In the genomic region with DNA sequence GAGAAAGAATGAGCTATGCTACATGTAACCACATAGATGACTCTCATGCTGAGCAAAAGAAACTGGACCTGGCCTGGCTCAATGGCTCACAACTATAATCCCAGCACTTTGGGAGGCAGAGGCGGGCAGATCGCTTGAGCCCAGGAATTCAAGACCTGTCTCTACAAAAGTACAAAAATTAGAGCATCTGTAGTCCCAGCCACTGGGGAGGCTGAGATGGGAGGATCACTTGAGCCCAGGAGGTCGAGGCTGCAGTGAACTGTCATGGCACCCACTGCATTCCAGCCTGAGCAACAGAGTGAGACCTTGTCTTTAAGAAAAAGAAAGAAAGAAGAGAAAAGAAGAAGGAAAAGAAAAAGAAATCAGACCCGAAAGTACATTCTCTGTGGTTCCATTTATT, we compare ENCODE assay signal across 1 cellular context.
TF ChIP-seq lines count a peak whose summit lies in the region.

No MANE protein-coding gene starts in this region.

TF ChIP-seq in neural cell, 6 proteins besides CTCF, POLR2A, EP300 and RAD21 (continued from another document):
- TF ChIP-seq, protein P1, sequence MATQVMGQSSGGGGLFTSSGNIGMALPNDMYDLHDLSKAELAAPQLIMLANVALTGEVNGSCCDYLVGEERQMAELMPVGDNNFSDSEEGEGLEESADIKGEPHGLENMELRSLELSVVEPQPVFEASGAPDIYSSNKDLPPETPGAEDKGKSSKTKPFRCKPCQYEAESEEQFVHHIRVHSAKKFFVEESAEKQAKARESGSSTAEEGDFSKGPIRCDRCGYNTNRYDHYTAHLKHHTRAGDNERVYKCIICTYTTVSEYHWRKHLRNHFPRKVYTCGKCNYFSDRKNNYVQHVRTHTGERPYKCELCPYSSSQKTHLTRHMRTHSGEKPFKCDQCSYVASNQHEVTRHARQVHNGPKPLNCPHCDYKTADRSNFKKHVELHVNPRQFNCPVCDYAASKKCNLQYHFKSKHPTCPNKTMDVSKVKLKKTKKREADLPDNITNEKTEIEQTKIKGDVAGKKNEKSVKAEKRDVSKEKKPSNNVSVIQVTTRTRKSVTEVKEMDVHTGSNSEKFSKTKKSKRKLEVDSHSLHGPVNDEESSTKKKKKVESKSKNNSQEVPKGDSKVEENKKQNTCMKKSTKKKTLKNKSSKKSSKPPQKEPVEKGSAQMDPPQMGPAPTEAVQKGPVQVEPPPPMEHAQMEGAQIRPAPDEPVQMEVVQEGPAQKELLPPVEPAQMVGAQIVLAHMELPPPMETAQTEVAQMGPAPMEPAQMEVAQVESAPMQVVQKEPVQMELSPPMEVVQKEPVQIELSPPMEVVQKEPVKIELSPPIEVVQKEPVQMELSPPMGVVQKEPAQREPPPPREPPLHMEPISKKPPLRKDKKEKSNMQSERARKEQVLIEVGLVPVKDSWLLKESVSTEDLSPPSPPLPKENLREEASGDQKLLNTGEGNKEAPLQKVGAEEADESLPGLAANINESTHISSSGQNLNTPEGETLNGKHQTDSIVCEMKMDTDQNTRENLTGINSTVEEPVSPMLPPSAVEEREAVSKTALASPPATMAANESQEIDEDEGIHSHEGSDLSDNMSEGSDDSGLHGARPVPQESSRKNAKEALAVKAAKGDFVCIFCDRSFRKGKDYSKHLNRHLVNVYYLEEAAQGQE (IDR thresholded peaks at IDR 0.05; ENCODE audit: borderline replicate concordance), result no peak
- TF ChIP-seq SMC3 (conservative IDR thresholded peaks at IDR 0.05; ENCODE audit: poor library complexity), result no peak
- no peak for TF ChIP-seq POLR2AphosphoS5 (IDR thresholded peaks at IDR 0.05)
- no peak for TF ChIP-seq TAF1 (IDR thresholded peaks at IDR 0.05; ENCODE audit: low read depth)
- no peak for TF ChIP-seq MXI1 (conservative IDR thresholded peaks at IDR 0.05; ENCODE audit: poor library complexity, severe bottlenecking)
TF ChIP-seq in neural cell: peak in this region for 0.
